In genomic region chr19:30450101-30450500, GRCh38 we compare ENCODE assay signal across 9 cellular contexts.
A peak's percentile ranks its signal among the peaks of the same experiment; 100 is the strongest.
DNase-seq lines count a peak whose midpoint lies in the region; ATAC-seq and TF ChIP-seq lines count a peak whose summit lies in the region.
"Had no signal": no experiment of that assay in that cellular context is flagged by ENCODE, and none has a peak within 500 bp of the region (broad histone marks: within the 10 kb centered on the region; RNA-seq: fewer than 3 reads in every experiment).

No MANE protein-coding gene starts in this region.

- in situ Hi-C loops in KBM-7 (cut with MboI; ENCODE audit: low pct_unique_long_range_greater_than_20kb, low sequenced_read_pairs), result no loop called here

- TF ChIP-seq CTCF in colonic mucosa (IDR thresholded peaks at IDR 0.05) (no peak), right lobe of liver (IDR thresholded peaks at IDR 0.05) (no peak), tibial nerve (IDR thresholded peaks at IDR 0.05) (no peak)

- H3K4me1 ChIP-seq in colonic mucosa, result no peaks in the 10 kb centered on the region
- H3K4me1 ChIP-seq in right lobe of liver, result no peaks in the 10 kb centered on the region
- H3K4me1 ChIP-seq in tibial nerve, result peaks cover 0 to 45% (median 2%) of the 10 kb centered on the region in 4 donors

- H3K9ac ChIP-seq in colonic mucosa (ENCODE audit: low read depth in 2 of 2, low read length in 2 of 2), result no peak overlapping the region

- DNase-seq in KBM-7, result peak; percentile 55
- DNase-seq in colonic mucosa, result peak; percentile 30
- peak in 1 of 3 donors; percentile 41 for DNase-seq in right lobe of liver
- no peak for DNase-seq in tibial nerve (ENCODE audit: low spot score in 2 of 2)
- no peak for DNase-seq in activated CD8-positive, alpha-beta memory T cell treated with anti-CD3 and anti-CD28 coated beads, Interleukin-2, amount 50 U/mL, for 4 hours
- DNase-seq in GOT3 (lab: John Stamatoyannopoulos, UW), result no peak
- DNase-seq in stimulated activated CD4-positive, alpha-beta T cell treated with anti-CD3 and anti-CD28 coated beads, Interleukin-4, amount 100 ng/mL, for 1 hour, result no peak
- DNase-seq: MM.1S had no signal

- TF ChIP-seq EP300 in tibial nerve (IDR thresholded peaks at IDR 0.05), result no peak

- 8% methylated on average over 7 of the region's 7 CpGs for WGBS in right lobe of liver (ENCODE audit: insufficient coverage, low coverage, low lambda C conversion rate, missing lambda C conversion rate)
- WGBS in tibial nerve, 2 donors, result 1 to 3% methylated on average over 7 of the region's 7 CpGs

- ATAC-seq in right lobe of liver (peak; percentile 69 to 95 (median 74)), HG03432 (IDR thresholded peaks at IDR 0.05; ENCODE audit: unreplicated experiment) (no peak)

- intact Hi-C loops in colonic mucosa (cut with DNase I), result no loop called here
- intact Hi-C loops in right lobe of liver (cut with DNase I), result no loop called here

- TF ChIP-seq POLR2A in right lobe of liver (IDR thresholded peaks at IDR 0.05) (no peak), tibial nerve (IDR thresholded peaks at IDR 0.05) (no peak)

- H3K27me3 ChIP-seq in colonic mucosa, result no peaks in the 10 kb centered on the region
- H3K27me3 ChIP-seq in right lobe of liver, result peaks cover 0 to 3% of the 10 kb centered on the region in 2 donors
- H3K27me3 ChIP-seq in tibial nerve, result no peaks in the 10 kb centered on the region

- H3K27ac ChIP-seq in colonic mucosa (no peak overlapping the region), right lobe of liver (no peak overlapping the region), tibial nerve (peak overlapping the region; percentile 1 to 84 (median 54))

- H3K4me3 ChIP-seq in colonic mucosa (peak overlapping the region; percentile 5), right lobe of liver (no peak overlapping the region), tibial nerve (peak overlapping the region; percentile 10 to 52 (median 42))

- H3K9me3 ChIP-seq in colonic mucosa (no peaks in the 10 kb centered on the region), right lobe of liver (no peaks in the 10 kb centered on the region), tibial nerve (no peaks in the 10 kb centered on the region)

- no peaks in the 10 kb centered on the region for H3K36me3 ChIP-seq in colonic mucosa
- H3K36me3 ChIP-seq in right lobe of liver, result no peaks in the 10 kb centered on the region
- peaks cover 0 to 8% (median 0%) of the 10 kb centered on the region in 3 donors for H3K36me3 ChIP-seq in tibial nerve

Comparison
In these comparisons a context has a peak if more than half of its experiments do, and no peak if none do; other contexts are left out.
1. DNase-seq: peak in KBM-7 (single experiment) and colonic mucosa (single experiment); none in tibial nerve (0 of 2), activated CD8-positive, alpha-beta memory T cell treated with anti-CD3 and anti-CD28 coated beads, Interleukin-2, amount 50 U/mL, for 4 hours (single experiment), GOT3 (single experiment) and stimulated activated CD4-positive, alpha-beta T cell treated with anti-CD3 and anti-CD28 coated beads, Interleukin-4, amount 100 ng/mL, for 1 hour (single experiment).
2. H3K27ac ChIP-seq: peak in tibial nerve (4 of 4); none in colonic mucosa (single experiment) and right lobe of liver (0 of 3).
3. H3K4me3 ChIP-seq: peak in colonic mucosa (single experiment) and tibial nerve (4 of 4); none in right lobe of liver (0 of 3).